Comparison of ENCODE assay signal across 12 cellular contexts in genomic region chr17:73068322-73069153, GRCh38. TPM values are rescaled to one million over a fixed set of nuclear protein-coding genes. Genes with fewer than 3 reads are reported as not detected.
DNase-seq lines count a peak whose midpoint lies in the region; ATAC-seq and TF ChIP-seq lines count a peak whose summit lies in the region.
"Had no signal": no experiment of that assay in that cellular context is flagged by ENCODE, and none has a peak within 500 bp of the region (broad histone marks: within the 10 kb centered on the region; RNA-seq: fewer than 3 reads in every experiment).

No MANE protein-coding gene starts in this region.

- H3K14ac ChIP-seq in trophoblast cell (ENCODE audit: low read length), result peak overlapping the region; percentile 93

- H3K18ac ChIP-seq in trophoblast cell (ENCODE audit: low read length), result peak overlapping the region; percentile 96

- H3K36me3 ChIP-seq in RWPE2 (ENCODE audit: low read depth) (no peaks in the 10 kb centered on the region), trophoblast cell (ENCODE audit: control insufficient read depth in 1 of 2, insufficient read depth in 2 of 2, low read length in 2 of 2) (peaks cover 2 to 9% of the 10 kb centered on the region in 2 experiments)

- H3K4me3 ChIP-seq in RWPE2 (ENCODE audit: severe bottlenecking) (no peak overlapping the region), trophoblast cell (ENCODE audit: low read depth, low read length) (no peak overlapping the region)

- H2AFZ ChIP-seq in trophoblast cell (ENCODE audit: insufficient read depth, low read length, poor library complexity), result no peak overlapping the region

- H2BK120ac ChIP-seq in trophoblast cell (ENCODE audit: insufficient read depth, low read length, poor library complexity), result peak overlapping the region; percentile 93

- H3K9ac ChIP-seq in trophoblast cell (ENCODE audit: low read length), result no peak overlapping the region

- H4K8ac ChIP-seq in trophoblast cell (ENCODE audit: low read depth, low read length), result peak overlapping the region; percentile 87

- H2BK5ac ChIP-seq in trophoblast cell (ENCODE audit: low read depth, low read length, poor library complexity), result peak overlapping the region; percentile 97

- H4K12ac ChIP-seq in trophoblast cell (ENCODE audit: low read depth, low read length), result no peak overlapping the region

- H2AK5ac ChIP-seq in trophoblast cell (ENCODE audit: low read length), result peak overlapping the region; percentile 33

- no peak for TF ChIP-seq CTCF in RWPE2 (IDR thresholded peaks at IDR 0.05; ENCODE audit: poor library complexity, severe bottlenecking)

- H3K27ac ChIP-seq in RWPE2 (ENCODE audit: poor library complexity, severe bottlenecking) (peak overlapping the region; percentile 52), trophoblast cell (ENCODE audit: low read depth, low read length) (peak overlapping the region; percentile 98)
- H3K27ac ChIP-seq: VCaP had no signal

- H3K4me1 ChIP-seq in RWPE2 (ENCODE audit: insufficient read depth, poor library complexity, severe bottlenecking), result peaks cover 7% of the 10 kb centered on the region
- peaks cover 37 to 38% of the 10 kb centered on the region in 2 experiments for H3K4me1 ChIP-seq in trophoblast cell (ENCODE audit: control insufficient read depth in 1 of 2, insufficient read depth in 2 of 2, low read length in 2 of 2)

- peak; percentile 87 for ATAC-seq in RWPE2 (ENCODE audit: low read depth)
- ATAC-seq: activated naive CD8-positive, alpha-beta T cell treated with anti-CD3 and anti-CD28 coated beads, Interleukin-2, amount 50 U/mL, for 24 hours had no signal

- H3K9me3 ChIP-seq in RWPE2 (ENCODE audit: severe bottlenecking) (no peaks in the 10 kb centered on the region), trophoblast cell (ENCODE audit: insufficient read depth, low read depth, low read length) (peaks cover 3% of the 10 kb centered on the region)

- in situ Hi-C loops in KBM-7 (cut with MboI; ENCODE audit: low pct_unique_long_range_greater_than_20kb, low sequenced_read_pairs), result no loop called here

- peak overlapping the region; percentile 50 for H3K4me2 ChIP-seq in trophoblast cell (ENCODE audit: low read length)

- intact Hi-C loops in posterior vena cava (cut with DNase I), result no loop called here

- peak overlapping the region; percentile 28 for H3K4ac ChIP-seq in trophoblast cell (ENCODE audit: low read depth, low read length)

- WGBS in trophoblast cell (ENCODE audit: extremely low coverage, insufficient coverage, insufficient read length), result 100% methylated on average over 1 of the region's 9 CpGs

- H3K23ac ChIP-seq in trophoblast cell (ENCODE audit: low read length), result no peak overlapping the region

- DNase-seq in ELF-1 (ENCODE audit: low read depth, low spot score) (peak; percentile 50), RWPE2 (ENCODE audit: low spot score) (no peak), fibroblast of gingiva (ENCODE audit: low read depth) (peak; percentile 75), trophoblast cell (peak; percentile 97 to 98), NCI-H510A (lab: John Stamatoyannopoulos, UW) (no peak), KBM-7 (no peak), posterior vena cava (ENCODE audit: low spot score) (no peak), COR-L47 (lab: John Stamatoyannopoulos, UW) (no peak)
- DNase-seq: activated naive CD8-positive, alpha-beta T cell treated with anti-CD3 and anti-CD28 coated beads, Interleukin-2, amount 50 U/mL, for 24 hours; NCI-H187 treated with DMSO at 0.1 percent for 48 hours; stimulated activated CD4-positive, alpha-beta T cell treated with anti-CD3 and anti-CD28 coated beads, Interleukin-2, amount 100 ng/mL, for 24 hours had no signal

- peak overlapping the region; percentile 93 for H2BK12ac ChIP-seq in trophoblast cell (ENCODE audit: low read length)

- peaks cover 5% of the 10 kb centered on the region for H3K79me2 ChIP-seq in trophoblast cell (ENCODE audit: control insufficient read depth, insufficient read depth, low read length, poor library complexity)

- H3K79me1 ChIP-seq in trophoblast cell (ENCODE audit: low read length), result peaks cover 48% of the 10 kb centered on the region

- peak overlapping the region; percentile 94 for H4K91ac ChIP-seq in trophoblast cell (ENCODE audit: low read depth, low read length)

- H3K27me3 ChIP-seq in RWPE2 (ENCODE audit: insufficient read depth, poor library complexity, severe bottlenecking) (no peaks in the 10 kb centered on the region), trophoblast cell (ENCODE audit: insufficient read depth, low read length) (no peaks in the 10 kb centered on the region)

RNA-seq across cellular contexts. Expression of gene SLC39A11, which starts 23.9 kb away (rescaled TPM):
- 19.4 and 20.0 TPM in 2 replicates for polyA plus RNA-seq in trophoblast cell (2013)
- total RNA-seq in posterior vena cava, result 10 to 100 TPM; 20.6 to 25.8 TPM

Comparison
In these comparisons a context has a peak if more than half of its experiments do, and no peak if none do; other contexts are left out.
1. DNase-seq: peak in ELF-1 (single experiment), fibroblast of gingiva (single experiment) and trophoblast cell (2 of 2); none in RWPE2 (single experiment), NCI-H510A (single experiment), KBM-7 (single experiment), posterior vena cava (single experiment) and COR-L47 (single experiment).